Comparison of ENCODE assay signal across 8 cellular contexts in the genomic region with DNA sequence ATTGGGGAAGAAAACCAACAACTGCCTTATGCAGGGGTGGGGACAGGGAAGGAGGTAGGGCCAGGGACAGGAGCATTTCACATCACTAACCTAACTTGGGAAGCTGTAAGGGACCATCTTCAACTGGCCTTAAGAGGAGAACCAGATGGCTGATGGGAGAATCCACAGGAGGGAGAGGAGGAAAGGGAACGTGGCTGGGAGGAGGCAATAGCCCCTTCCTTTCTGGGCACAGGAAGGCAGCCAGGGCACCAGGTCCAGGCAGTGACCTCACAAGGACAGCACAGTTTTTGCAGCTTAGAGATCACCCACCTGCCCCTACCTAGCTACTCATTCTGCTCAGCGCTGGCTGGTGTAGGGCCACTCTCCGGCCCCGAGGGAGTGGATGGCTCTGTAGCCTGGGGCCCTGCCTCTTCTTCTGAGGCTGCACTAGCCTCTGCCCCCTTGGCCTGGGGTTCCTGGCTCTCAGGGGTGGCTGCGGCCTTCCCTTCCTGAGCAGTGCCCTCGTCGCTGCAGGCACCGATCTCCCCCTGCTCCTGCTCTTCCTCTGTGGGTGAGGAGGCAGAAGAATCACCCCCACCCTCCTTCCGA. TPM values are rescaled to one million over a fixed set of nuclear protein-coding genes. Genes with fewer than 3 reads are reported as not detected.
A peak's percentile ranks its signal among the peaks of the same experiment; 100 is the strongest.
DNase-seq lines count a peak whose midpoint lies in the region; ATAC-seq, FAIRE-seq and TF ChIP-seq lines count a peak whose summit lies in the region.

No MANE protein-coding gene starts in this region.

- DNase-seq in GM12892 (ENCODE audit: insufficient read length) (no peak), Peyer's patch (no peak), esophagus muscularis mucosa (ENCODE audit: extremely low spot score) (no peak), sigmoid colon (no peak), NCI-H2107 treated with DMSO at 0.1 percent for 48 hours (lab: John Stamatoyannopoulos, UW; ENCODE audit: unreplicated experiment) (no peak)

- peak; percentile 64 for TF ChIP-seq POLR2A in GM12892 (IDR thresholded peaks at IDR 0.05; ENCODE audit: low read depth, low read length)
- no peak for TF ChIP-seq POLR2A in Peyer's patch (IDR thresholded peaks at IDR 0.05)
- no peak for TF ChIP-seq POLR2A in esophagus muscularis mucosa (IDR thresholded peaks at IDR 0.05; ENCODE audit: low read depth)
- TF ChIP-seq POLR2A in sigmoid colon (IDR thresholded peaks at IDR 0.05), result no peak

- H3K4me1 ChIP-seq in Peyer's patch, result peaks cover 0 to 35% (median 28%) of the 10 kb centered on the region in 4 donors
- peaks cover 32 to 47% (median 42%) of the 10 kb centered on the region in 4 donors for H3K4me1 ChIP-seq in esophagus muscularis mucosa
- peaks cover 0 to 25% (median 22%) of the 10 kb centered on the region in 4 donors for H3K4me1 ChIP-seq in sigmoid colon

- TF ChIP-seq CTCF in Peyer's patch (IDR thresholded peaks at IDR 0.05) (no peak), esophagus muscularis mucosa (IDR thresholded peaks at IDR 0.05) (no peak), sigmoid colon (IDR thresholded peaks at IDR 0.05) (no peak)

- 50% methylated on average over 8 of the region's 9 CpGs for WGBS in esophagus muscularis mucosa
- WGBS in sigmoid colon, 2 donors, result 12 to 35% methylated on average over 9 of the region's 9 CpGs

- TF ChIP-seq EP300 in esophagus muscularis mucosa (IDR thresholded peaks at IDR 0.05) (no peak), sigmoid colon (IDR thresholded peaks at IDR 0.05) (no peak)

- H3K9me3 ChIP-seq in Peyer's patch, result no peaks in the 10 kb centered on the region
- H3K9me3 ChIP-seq in esophagus muscularis mucosa, result no peaks in the 10 kb centered on the region
- H3K9me3 ChIP-seq in sigmoid colon, result no peaks in the 10 kb centered on the region

- H3K27ac ChIP-seq in Peyer's patch (peak overlapping the region; percentile 62 to 94 (median 78)), esophagus muscularis mucosa (replicated peaks in 1 of 4) (peak overlapping the region in 3 of 4 donors; percentile 67 to 71 (median 70)), sigmoid colon (peak overlapping the region in 1 of 4 donors; percentile 60)

- H3K36me3 ChIP-seq in Peyer's patch (peaks cover 0 to 35% (median 0%) of the 10 kb centered on the region in 3 donors), esophagus muscularis mucosa (peaks cover 13 to 42% (median 38%) of the 10 kb centered on the region in 4 donors), sigmoid colon (peaks cover 6 to 38% (median 23%) of the 10 kb centered on the region in 4 donors)

- peak overlapping the region; percentile 65 to 95 (median 79) for H3K4me3 ChIP-seq in Peyer's patch
- H3K4me3 ChIP-seq in esophagus muscularis mucosa, result peak overlapping the region; percentile 77 to 82 (median 78)
- peak overlapping the region in 3 of 4 donors; percentile 54 to 73 (median 65) for H3K4me3 ChIP-seq in sigmoid colon

- intact Hi-C loops in esophagus muscularis mucosa (cut with DNase I) (no loop called here), sigmoid colon (cut with DNase I) (loop anchor here (2.0 kb wide), 1 partner anchor 16 kb away; no protein-coding TSS in a partner anchor)

- H3K27me3 ChIP-seq in Peyer's patch (no peaks in the 10 kb centered on the region), esophagus muscularis mucosa (no peaks in the 10 kb centered on the region), sigmoid colon (no peaks in the 10 kb centered on the region)

- ATAC-seq in GM18909 (IDR thresholded peaks at IDR 0.05; ENCODE audit: poor library complexity, unreplicated experiment) (no peak), HG02759 (IDR thresholded peaks at IDR 0.05; ENCODE audit: unreplicated experiment) (no peak), GM19035 (IDR thresholded peaks at IDR 0.05; ENCODE audit: unreplicated experiment) (no peak)

- FAIRE-seq in GM12892 (lab: Jason Lieb, UNC), result no peak

RNA-seq across cellular contexts. Expression of a gene that starts 1.7 kb away (rescaled TPM):
- polyA plus RNA-seq in GM12892 (2012; ENCODE audit: missing spikeins), result 101 TPM
- 10 to 100 TPM; 19.1 to 51.2 (median 35.9) TPM for total RNA-seq in Peyer's patch
- 10 to 100 TPM in 2 of 4 donors, 1 to 10 TPM in 2; 4.2 to 10.9 (median 9.2) TPM for total RNA-seq in esophagus muscularis mucosa
- 1 to 10 TPM; 4.1 to 9.7 (median 6.6) TPM for total RNA-seq in sigmoid colon
- polyA plus RNA-seq in sigmoid colon, result 100 to 1,000 TPM; 120 to 158 (median 141) TPM

RNA-seq across cellular contexts. Expression of a gene that starts 27.9 kb away (rescaled TPM):
- 1.1 TPM for polyA plus RNA-seq in GM12892 (2012; ENCODE audit: missing spikeins)
- total RNA-seq in Peyer's patch, result 10 to 100 TPM; 15.7 to 44.5 (median 25.6) TPM
- total RNA-seq in esophagus muscularis mucosa, result 1 to 10 TPM; 1.3 to 8.7 (median 4.9) TPM
- total RNA-seq in sigmoid colon, result 10 to 100 TPM in 1 of 4 donors, 1 to 10 TPM in 3; 3.5 to 13.8 (median 5.6) TPM
- polyA plus RNA-seq in sigmoid colon, result 1 to 10 TPM in 2 of 3 donors, under 1 TPM in 1; 0.60 to 7.5 (median 1.2) TPM

RNA-seq across cellular contexts. Expression of a gene that starts 28.0 kb away (rescaled TPM):
- polyA plus RNA-seq in GM12892 (2012; ENCODE audit: missing spikeins), result 3.9 TPM
- total RNA-seq in Peyer's patch (1 to 10 TPM in 1 of 4 donors, not detected in 3; 5.2 TPM), esophagus muscularis mucosa (1 to 10 TPM in 1 of 4 donors, under 1 TPM in 1, not detected in 2; 0.86 to 3.7 TPM), sigmoid colon (1 to 10 TPM in 3 of 4 donors, not detected in 1; 1.5 to 2.2 (median 2.1) TPM)
- polyA plus RNA-seq in sigmoid colon, result 1 to 10 TPM in 1 of 3 donors, not detected in 2; 1.1 TPM

RNA-seq across cellular contexts. Expression of a gene that starts 42.5 kb away (rescaled TPM):
- 155 TPM for polyA plus RNA-seq in GM12892 (2012; ENCODE audit: missing spikeins)
- total RNA-seq in Peyer's patch (100 to 1,000 TPM in 3 of 4 donors, 10 to 100 TPM in 1; 93.0 to 147 (median 122) TPM), esophagus muscularis mucosa (10 to 100 TPM; 42.8 to 70.4 (median 51.4) TPM), sigmoid colon (10 to 100 TPM; 47.1 to 68.0 (median 55.6) TPM)
- polyA plus RNA-seq in sigmoid colon, result 100 to 1,000 TPM; 163 to 215 (median 180) TPM

RNA-seq across cellular contexts. Expression of a gene that starts 59.9 kb away (rescaled TPM):
- polyA plus RNA-seq in GM12892 (2012; ENCODE audit: missing spikeins), result 25.0 TPM
- total RNA-seq in Peyer's patch (100 to 1,000 TPM in 3 of 4 donors, 10 to 100 TPM in 1; 89.1 to 140 (median 109) TPM), esophagus muscularis mucosa (10 to 100 TPM; 57.3 to 67.9 (median 63.4) TPM), sigmoid colon (10 to 100 TPM; 52.8 to 76.7 (median 62.1) TPM)
- polyA plus RNA-seq in sigmoid colon, result 10 to 100 TPM; 46.2 to 52.0 (median 50.7) TPM
